Comparison of ENCODE assay signal across 1 cellular context in genomic region chr11:61446211-61446651, GRCh38.
TF ChIP-seq lines count a peak whose summit lies in the region.

No MANE protein-coding gene starts in this region.

TF ChIP-seq in GM12878, 131 proteins besides CTCF, POLR2A, EP300 and RAD21:
- TF ChIP-seq, protein P1, sequence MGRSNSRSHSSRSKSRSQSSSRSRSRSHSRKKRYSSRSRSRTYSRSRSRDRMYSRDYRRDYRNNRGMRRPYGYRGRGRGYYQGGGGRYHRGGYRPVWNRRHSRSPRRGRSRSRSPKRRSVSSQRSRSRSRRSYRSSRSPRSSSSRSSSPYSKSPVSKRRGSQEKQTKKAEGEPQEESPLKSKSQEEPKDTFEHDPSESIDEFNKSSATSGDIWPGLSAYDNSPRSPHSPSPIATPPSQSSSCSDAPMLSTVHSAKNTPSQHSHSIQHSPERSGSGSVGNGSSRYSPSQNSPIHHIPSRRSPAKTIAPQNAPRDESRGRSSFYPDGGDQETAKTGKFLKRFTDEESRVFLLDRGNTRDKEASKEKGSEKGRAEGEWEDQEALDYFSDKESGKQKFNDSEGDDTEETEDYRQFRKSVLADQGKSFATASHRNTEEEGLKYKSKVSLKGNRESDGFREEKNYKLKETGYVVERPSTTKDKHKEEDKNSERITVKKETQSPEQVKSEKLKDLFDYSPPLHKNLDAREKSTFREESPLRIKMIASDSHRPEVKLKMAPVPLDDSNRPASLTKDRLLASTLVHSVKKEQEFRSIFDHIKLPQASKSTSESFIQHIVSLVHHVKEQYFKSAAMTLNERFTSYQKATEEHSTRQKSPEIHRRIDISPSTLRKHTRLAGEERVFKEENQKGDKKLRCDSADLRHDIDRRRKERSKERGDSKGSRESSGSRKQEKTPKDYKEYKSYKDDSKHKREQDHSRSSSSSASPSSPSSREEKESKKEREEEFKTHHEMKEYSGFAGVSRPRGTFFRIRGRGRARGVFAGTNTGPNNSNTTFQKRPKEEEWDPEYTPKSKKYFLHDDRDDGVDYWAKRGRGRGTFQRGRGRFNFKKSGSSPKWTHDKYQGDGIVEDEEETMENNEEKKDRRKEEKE (IDR thresholded peaks at IDR 0.05): no peak
- peak; percentile 43; the same call in 1 of the 2 replicates for TF ChIP-seq SMC3 (IDR thresholded peaks at IDR 0.05; ENCODE audit: borderline replicate concordance, low read length)
- TF ChIP-seq PKNOX1 (IDR thresholded peaks at IDR 0.05): 0 out of 2 replicates have a peak, but pooled peaks have one; percentile 16
- TF ChIP-seq, protein P2, sequence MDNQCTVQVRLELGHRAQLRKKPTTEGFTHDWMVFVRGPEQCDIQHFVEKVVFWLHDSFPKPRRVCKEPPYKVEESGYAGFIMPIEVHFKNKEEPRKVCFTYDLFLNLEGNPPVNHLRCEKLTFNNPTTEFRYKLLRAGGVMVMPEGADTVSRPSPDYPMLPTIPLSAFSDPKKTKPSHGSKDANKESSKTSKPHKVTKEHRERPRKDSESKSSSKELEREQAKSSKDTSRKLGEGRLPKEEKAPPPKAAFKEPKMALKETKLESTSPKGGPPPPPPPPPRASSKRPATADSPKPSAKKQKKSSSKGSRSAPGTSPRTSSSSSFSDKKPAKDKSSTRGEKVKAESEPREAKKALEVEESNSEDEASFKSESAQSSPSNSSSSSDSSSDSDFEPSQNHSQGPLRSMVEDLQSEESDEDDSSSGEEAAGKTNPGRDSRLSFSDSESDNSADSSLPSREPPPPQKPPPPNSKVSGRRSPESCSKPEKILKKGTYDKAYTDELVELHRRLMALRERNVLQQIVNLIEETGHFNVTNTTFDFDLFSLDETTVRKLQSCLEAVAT (IDR thresholded peaks at IDR 0.05): no peak
- TF ChIP-seq YY1 (IDR thresholded peaks at IDR 0.05; ENCODE audit: low read depth, low read length): 0 out of 2 replicates have a peak, but pooled peaks have one; percentile 29
- TF ChIP-seq HDGF (IDR thresholded peaks at IDR 0.05): peak; percentile 67
